ENCODE assay signal across 15 cellular contexts in genomic region chr15:65917936-65918335, GRCh38.
"Had no signal": no experiment of that assay in that cellular context is flagged by ENCODE, and none has a peak within 500 bp of the region (broad histone marks: within the 10 kb centered on the region; RNA-seq: fewer than 3 reads in every experiment).

No MANE protein-coding gene starts in this region.

- H3K4me3 ChIP-seq: lower lobe of right lung, stomach, testis had no signal

- DNase-seq: activated CD4-positive, alpha-beta memory T cell treated with anti-CD3 and anti-CD28 coated beads, Interleukin-2, amount 10 ng/mL, durations not matched to agents 7 days and 5 days; activated CD4-positive, alpha-beta T cell treated with anti-CD3 and anti-CD28 coated beads for 4 hours; activated naive CD4-positive, alpha-beta T cell treated with Interleukin-2 at 50 U/mL for 16 hours; brain microvascular endothelial cell; effector CD4-positive, alpha-beta T cell; hypothalamus; islet precursor cell; lower lobe of right lung; midbrain; stomach; testis had no signal

- H3K27me3 Mint-ChIP-seq: activated CD4-positive, alpha-beta memory T cell treated with anti-CD3 and anti-CD28 coated beads, Interleukin-2, amount 10 ng/mL, durations not matched to agents 7 days and 5 days; progenitor cell of endocrine pancreas; type B pancreatic cell had no signal

- H3K9me3 Mint-ChIP-seq: activated CD4-positive, alpha-beta memory T cell treated with anti-CD3 and anti-CD28 coated beads, Interleukin-2, amount 10 ng/mL, durations not matched to agents 7 days and 5 days; neural crest cell; T-helper 2 cell treated with Interferon-gamma antibody and Interleukin-4, amounts not matched to agents 5 μg/mL and 100 μg/mL, for 36 hours; type B pancreatic cell had no signal

- H3K36me3 ChIP-seq: brain microvascular endothelial cell had no signal

- H3K4me3 Mint-ChIP-seq: activated CD4-positive, alpha-beta memory T cell treated with anti-CD3 and anti-CD28 coated beads, Interleukin-2, amount 10 ng/mL, durations not matched to agents 7 days and 5 days; neural crest cell; T-helper 2 cell treated with Interferon-gamma antibody and Interleukin-4, amounts not matched to agents 5 μg/mL and 100 μg/mL, for 36 hours had no signal

- H3K27me3 ChIP-seq: brain microvascular endothelial cell, stomach, testis had no signal

- H3K9me3 ChIP-seq: lower lobe of right lung, stomach, testis had no signal

- H3K27ac Mint-ChIP-seq: progenitor cell of endocrine pancreas; T-helper 2 cell treated with Interferon-gamma antibody and Interleukin-4, amounts not matched to agents 5 μg/mL and 100 μg/mL, for 36 hours; type B pancreatic cell had no signal

- H3K27ac ChIP-seq: brain microvascular endothelial cell, lower lobe of right lung, stomach, testis had no signal

- ATAC-seq: lower lobe of right lung had no signal
